14 cellular contexts compared by ENCODE assay signal in genomic region chrX:39853417-39853816, GRCh38.
A peak's percentile ranks its signal among the peaks of the same experiment; 100 is the strongest.
DNase-seq lines count a peak whose midpoint lies in the region; ATAC-seq lines count a peak whose summit lies in the region.
"Had no signal": no experiment of that assay in that cellular context is flagged by ENCODE, and none has a peak within 500 bp of the region (broad histone marks: within the 10 kb centered on the region; RNA-seq: fewer than 3 reads in every experiment).

No MANE protein-coding gene starts in this region.

- peaks cover 0 to 11% (median 5%) of the 10 kb centered on the region in 11 experiments; a peak in 10 of 22 replicates for H3K9me3 ChIP-seq in BLaER1 treated with 17β-estradiol and CSF1 and Interleukin-3, amounts not matched to agents 10 nM and 100 nM (replicated peaks in 1 of 11)
- H3K9me3 ChIP-seq in CD8-positive, alpha-beta memory T cell (ENCODE audit: low read length), result no peaks in the 10 kb centered on the region
- H3K9me3 ChIP-seq in iPS-18c (ENCODE audit: control insufficient read depth, insufficient read depth, low read length), result peaks cover 3% of the 10 kb centered on the region
- H3K9me3 ChIP-seq: BE2C, colonic mucosa, psoas muscle, thyroid gland had no signal

- H3K27me3 Mint-ChIP-seq in CD8-positive, alpha-beta memory T cell, result no peaks in the 10 kb centered on the region
- H3K27me3 Mint-ChIP-seq in activated CD4-positive, alpha-beta memory T cell treated with anti-CD3 and anti-CD28 coated beads for 36 hours, result no peaks in the 10 kb centered on the region

- CTCF ChIA-PET in CD8-positive, alpha-beta memory T cell (lab: Charles Lee), result no interaction called here
- CTCF ChIA-PET in activated CD4-positive, alpha-beta memory T cell treated with anti-CD3 and anti-CD28 coated beads for 36 hours (lab: Charles Lee), result interaction anchor here (1.3 to 3.1 kb wide), 3 partner anchors 17 to 123 kb away, joined by 5 to 10 read pairs (median 6); no protein-coding TSS in a partner anchor

- H3K4me3 Mint-ChIP-seq in CD8-positive, alpha-beta memory T cell, result peak overlapping the region; percentile 46 to 87 (median 76)
- peak overlapping the region; percentile 82 for H3K4me3 Mint-ChIP-seq in activated CD4-positive, alpha-beta memory T cell treated with anti-CD3 and anti-CD28 coated beads for 36 hours

- no peak overlapping the region for H3K4me3 ChIP-seq in BLaER1 treated with 17β-estradiol and CSF1 and Interleukin-3, amounts not matched to agents 10 nM and 100 nM
- H3K4me3 ChIP-seq in CD8-positive, alpha-beta memory T cell (ENCODE audit: low read length), result no peak overlapping the region
- H3K4me3 ChIP-seq in iPS-18c (ENCODE audit: insufficient read depth, low read depth, low read length), result peak overlapping the region; percentile 20; the same call in 1 of the 2 replicates
- H3K4me3 ChIP-seq: colonic mucosa, psoas muscle, thyroid gland had no signal

- intact Hi-C loops in activated CD4-positive, alpha-beta memory T cell treated with anti-CD3 and anti-CD28 coated beads for 36 hours (cut with micrococcal nuclease), result loop anchor here (10.0 kb wide), 1 partner anchor 429 kb away; no protein-coding TSS in a partner anchor

- H3K27me3 ChIP-seq in BLaER1 treated with 17β-estradiol and CSF1 and Interleukin-3, amounts not matched to agents 10 nM and 100 nM, result no peaks in the 10 kb centered on the region
- H3K27me3 ChIP-seq in CD8-positive, alpha-beta memory T cell (ENCODE audit: insufficient read depth, low read length, poor library complexity, severe bottlenecking), result no peaks in the 10 kb centered on the region
- H3K27me3 ChIP-seq: BE2C, colonic mucosa, thyroid gland had no signal

- POLR2A ChIA-PET in CD8-positive, alpha-beta memory T cell (lab: Charles Lee), result no interaction called here
- POLR2A ChIA-PET in activated CD4-positive, alpha-beta memory T cell treated with anti-CD3 and anti-CD28 coated beads for 36 hours (lab: Charles Lee), result interaction anchor here (2.8 kb wide), 1 partner anchor 21 kb away, joined by 22 read pairs; no protein-coding TSS in a partner anchor

- no peaks in the 10 kb centered on the region for H3K36me3 ChIP-seq in BLaER1 treated with 17β-estradiol and CSF1 and Interleukin-3, amounts not matched to agents 10 nM and 100 nM
- H3K36me3 ChIP-seq in CD8-positive, alpha-beta memory T cell (ENCODE audit: insufficient read depth, low read length), result no peaks in the 10 kb centered on the region
- H3K36me3 ChIP-seq: BE2C, colonic mucosa, thyroid gland had no signal

- H4K20me1 ChIP-seq in BLaER1 treated with 17β-estradiol and CSF1 and Interleukin-3, amounts not matched to agents 10 nM and 100 nM, result no peaks in the 10 kb centered on the region

- H3K4me1 ChIP-seq in BLaER1 treated with 17β-estradiol and CSF1 and Interleukin-3, amounts not matched to agents 10 nM and 100 nM, result peaks cover 82 to 97% (median 91%) of the 10 kb centered on the region in 10 experiments
- H3K4me1 ChIP-seq in CD8-positive, alpha-beta memory T cell (ENCODE audit: insufficient read depth, low read length), result peaks cover 44% of the 10 kb centered on the region
- H3K4me1 ChIP-seq: colonic mucosa, thyroid gland had no signal

- H3K9ac ChIP-seq in BLaER1 treated with 17β-estradiol and CSF1 and Interleukin-3, amounts not matched to agents 10 nM and 100 nM, result peak overlapping the region in 4 of 11 experiments; percentile 0 to 80 (median 17); a peak in 5 of 22 replicates

- peak overlapping the region; percentile 84 to 94 (median 87) for H3K4me2 ChIP-seq in BLaER1 treated with 17β-estradiol and CSF1 and Interleukin-3, amounts not matched to agents 10 nM and 100 nM

- no peak for ATAC-seq in GM19023 (IDR thresholded peaks at IDR 0.05; ENCODE audit: unreplicated experiment)
- ATAC-seq in GM18511 (IDR thresholded peaks at IDR 0.05; ENCODE audit: unreplicated experiment), result no peak
- no peak for ATAC-seq in HG02642 (IDR thresholded peaks at IDR 0.05; ENCODE audit: poor library complexity, unreplicated experiment)
- ATAC-seq: psoas muscle had no signal

- peaks cover 47 to 74% (median 67%) of the 10 kb centered on the region in 3 donors for H3K4me1 Mint-ChIP-seq in CD8-positive, alpha-beta memory T cell
- H3K4me1 Mint-ChIP-seq in activated CD4-positive, alpha-beta memory T cell treated with anti-CD3 and anti-CD28 coated beads for 36 hours (ENCODE audit: low read depth), result peaks cover 52% of the 10 kb centered on the region

- DNase-seq in CD8-positive, alpha-beta memory T cell, result no peak
- no peak for DNase-seq in activated CD4-positive, alpha-beta memory T cell treated with anti-CD3 and anti-CD28 coated beads for 36 hours
- DNase-seq: BE2C, colonic mucosa, islet precursor cell, psoas muscle, T-helper 9 cell, thyroid gland had no signal

- peaks cover 1 to 4% (median 3%) of the 10 kb centered on the region in 3 donors for H3K36me3 Mint-ChIP-seq in CD8-positive, alpha-beta memory T cell
- H3K36me3 Mint-ChIP-seq in activated CD4-positive, alpha-beta memory T cell treated with anti-CD3 and anti-CD28 coated beads for 36 hours, result peaks cover 19% of the 10 kb centered on the region

- peak overlapping the region in 9 of 11 experiments; percentile 88 to 93 (median 89); a peak in 15 of 22 replicates for H3K27ac ChIP-seq in BLaER1 treated with 17β-estradiol and CSF1 and Interleukin-3, amounts not matched to agents 10 nM and 100 nM
- no peak overlapping the region for H3K27ac ChIP-seq in CD8-positive, alpha-beta memory T cell (ENCODE audit: low read depth, low read length)
- H3K27ac ChIP-seq: colonic mucosa, epithelial cell of prostate, psoas muscle, thyroid gland had no signal

- no peaks in the 10 kb centered on the region for H3K9me3 Mint-ChIP-seq in CD8-positive, alpha-beta memory T cell
- H3K9me3 Mint-ChIP-seq in activated CD4-positive, alpha-beta memory T cell treated with anti-CD3 and anti-CD28 coated beads for 36 hours, result no peaks in the 10 kb centered on the region

- H3K27ac Mint-ChIP-seq in CD8-positive, alpha-beta memory T cell, result peak overlapping the region; percentile 89 to 99 (median 98)
- peak overlapping the region; percentile 98 for H3K27ac Mint-ChIP-seq in activated CD4-positive, alpha-beta memory T cell treated with anti-CD3 and anti-CD28 coated beads for 36 hours
